ENCODE assay signal across 8 cellular contexts in the genomic region with DNA sequence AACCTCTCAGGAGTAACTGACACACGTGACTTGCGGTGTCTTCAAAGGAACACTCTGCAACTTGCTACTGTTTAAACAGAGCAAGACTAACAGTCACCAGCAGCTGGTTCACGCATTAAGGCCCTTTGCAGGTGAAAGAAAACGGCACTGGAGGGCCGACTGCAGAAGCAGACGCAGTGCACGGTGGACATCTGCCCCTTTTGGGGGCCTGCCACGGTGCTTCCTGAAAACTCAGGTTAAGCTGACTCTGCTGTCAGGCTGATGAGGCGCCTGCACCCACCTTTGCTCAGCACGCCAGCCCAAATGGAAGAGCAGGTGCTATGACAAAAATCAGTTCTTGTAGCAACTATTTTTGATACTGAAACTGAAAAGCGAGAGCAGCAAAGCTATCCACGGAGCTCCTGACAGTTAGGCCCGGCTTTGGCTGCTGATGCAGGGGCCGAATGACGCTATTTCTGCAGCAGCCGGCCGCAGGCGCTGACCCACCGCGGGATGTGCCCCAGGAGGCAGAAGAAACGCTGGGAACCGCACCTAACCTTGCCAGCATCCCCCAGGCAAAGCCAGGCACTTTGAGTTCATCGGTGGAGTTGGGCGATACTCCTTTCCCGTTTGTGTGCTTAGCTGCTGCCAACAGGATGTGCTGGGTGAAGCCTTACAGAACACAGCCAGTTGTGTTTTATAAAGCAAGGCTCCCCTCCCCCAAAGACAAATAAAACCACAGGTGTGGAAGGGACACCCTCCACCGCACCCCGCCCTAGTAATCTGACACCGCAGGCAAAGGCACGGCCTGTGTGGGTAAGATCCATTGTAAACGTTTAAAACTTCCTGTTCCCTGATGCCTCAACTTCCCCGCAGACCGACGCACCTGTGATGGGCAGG.
DNase-seq lines count a peak whose midpoint lies in the region; ATAC-seq and TF ChIP-seq lines count a peak whose summit lies in the region.

No MANE protein-coding gene starts in this region.

- H3K27ac ChIP-seq in BLaER1 treated with 17β-estradiol and CSF1 and Interleukin-3, amounts not matched to agents 10 nM and 100 nM, result peak overlapping the region in 5 of 11 experiments; percentile 35 to 87 (median 83); a peak in 9 of 22 replicates

- peaks cover 55 to 100% (median 93%) of the 10 kb centered on the region in 10 experiments for H3K4me1 ChIP-seq in BLaER1 treated with 17β-estradiol and CSF1 and Interleukin-3, amounts not matched to agents 10 nM and 100 nM

- H3K4me1 Mint-ChIP-seq in stimulated activated memory B cell treated with anti-CD40 and anti-IgM and Interleukin-4, amounts not matched to agents 10 μg/mL and 1 μg/mL and 100 μg/mL, for 72 hours, result peaks cover 57% of the 10 kb centered on the region

- peak overlapping the region; percentile 60 to 98 (median 94) for H3K4me2 ChIP-seq in BLaER1 treated with 17β-estradiol and CSF1 and Interleukin-3, amounts not matched to agents 10 nM and 100 nM

- H3K4me3 ChIP-seq in BLaER1 treated with 17β-estradiol and CSF1 and Interleukin-3, amounts not matched to agents 10 nM and 100 nM, result peak overlapping the region in 8 of 10 experiments; percentile 2 to 57 (median 38); a peak in 14 of 20 replicates

- peaks cover 0 to 100% (median 0%) of the 10 kb centered on the region in 11 experiments; a peak in 10 of 22 replicates for H3K27me3 ChIP-seq in BLaER1 treated with 17β-estradiol and CSF1 and Interleukin-3, amounts not matched to agents 10 nM and 100 nM

- peaks cover 29 to 42% (median 38%) of the 10 kb centered on the region in 11 experiments for H3K36me3 ChIP-seq in BLaER1 treated with 17β-estradiol and CSF1 and Interleukin-3, amounts not matched to agents 10 nM and 100 nM

- H3K36me3 Mint-ChIP-seq in stimulated activated memory B cell treated with anti-CD40 and anti-IgM and Interleukin-4, amounts not matched to agents 10 μg/mL and 1 μg/mL and 100 μg/mL, for 72 hours, result peaks cover 38% of the 10 kb centered on the region

- H3K27ac Mint-ChIP-seq in stimulated activated memory B cell treated with anti-CD40 and anti-IgM and Interleukin-4, amounts not matched to agents 10 μg/mL and 1 μg/mL and 100 μg/mL, for 72 hours, result peak overlapping the region; percentile 86

- H3K9ac ChIP-seq in BLaER1 treated with 17β-estradiol and CSF1 and Interleukin-3, amounts not matched to agents 10 nM and 100 nM, result peak overlapping the region in 8 of 11 experiments; percentile 2 to 78 (median 56); a peak in 13 of 22 replicates

- peaks cover 8 to 13% (median 10%) of the 10 kb centered on the region in 11 experiments for H3K9me3 ChIP-seq in BLaER1 treated with 17β-estradiol and CSF1 and Interleukin-3, amounts not matched to agents 10 nM and 100 nM (replicated peaks in 1 of 11)

- no peaks in the 10 kb centered on the region for H3K9me3 Mint-ChIP-seq in stimulated activated memory B cell treated with anti-CD40 and anti-IgM and Interleukin-4, amounts not matched to agents 10 μg/mL and 1 μg/mL and 100 μg/mL, for 72 hours

- peak overlapping the region; percentile 66 for H3K4me3 Mint-ChIP-seq in stimulated activated memory B cell treated with anti-CD40 and anti-IgM and Interleukin-4, amounts not matched to agents 10 μg/mL and 1 μg/mL and 100 μg/mL, for 72 hours

- ATAC-seq in HG03159 (IDR thresholded peaks at IDR 0.05; ENCODE audit: unreplicated experiment), result peak; percentile 59
- peak; percentile 70 for ATAC-seq in stimulated activated memory B cell treated with anti-CD40 and anti-IgM and Interleukin-4, amounts not matched to agents 10 μg/mL and 1 μg/mL and 100 μg/mL, for 72 hours

- H4K20me1 ChIP-seq in BLaER1 treated with 17β-estradiol and CSF1 and Interleukin-3, amounts not matched to agents 10 nM and 100 nM, result peaks cover 0 to 90% (median 64%) of the 10 kb centered on the region in 11 experiments; a peak in 20 of 22 replicates

- peak; percentile 96 for DNase-seq in NCI-H510A (lab: John Stamatoyannopoulos, UW)
- DNase-seq in activated T-cell treated with anti-CD3 and anti-CD28 coated beads, Interleukin-2, amount 50 U/mL, for 48 hours, result peak; percentile 68 to 70
- DNase-seq in iPS-NIHi11 (ENCODE audit: low spot score), result peak; percentile 70
- DNase-seq in superior temporal gyrus (ENCODE audit: extremely low spot score), result no peak

- peaks cover 11% of the 10 kb centered on the region for H3K27me3 Mint-ChIP-seq in stimulated activated memory B cell treated with anti-CD40 and anti-IgM and Interleukin-4, amounts not matched to agents 10 μg/mL and 1 μg/mL and 100 μg/mL, for 72 hours

- peak; percentile 33 for TF ChIP-seq POLR2A in GM19193 (IDR thresholded peaks at IDR 0.05; ENCODE audit: extremely low read depth, insufficient read depth, insufficient read length)
